Comparison of ENCODE assay signal across 9 cellular contexts in genomic region chr5:39082995-39083394, GRCh38.
"Had no signal": no experiment of that assay in that cellular context is flagged by ENCODE, and none has a peak within 500 bp of the region (broad histone marks: within the 10 kb centered on the region; RNA-seq: fewer than 3 reads in every experiment).

No MANE protein-coding gene starts in this region.

- H3K9ac ChIP-seq: GM23248 had no signal

- H3K9me3 Mint-ChIP-seq: HFFc6 had no signal

- ATAC-seq: HCT116, HepG2 had no signal

- DNase-seq: GM23248, GOT3, H7, HFFc6 had no signal

- H2AFZ ChIP-seq: GM23248 had no signal

- FAIRE-seq: HepG2 had no signal

- H3K4me3 ChIP-seq: GM23248, HAP-1 had no signal

- H3K27ac ChIP-seq: GM23248, HL-60 had no signal

- H3K4me3 Mint-ChIP-seq: HFFc6, IgD-negative memory B cell had no signal

- H3K27ac Mint-ChIP-seq: HFFc6, IgD-negative memory B cell had no signal

- H3K9me3 ChIP-seq: HAP-1 had no signal

- H3K36me3 ChIP-seq: HAP-1 had no signal

- H3K4me1 ChIP-seq: HAP-1 had no signal
